ENCODE assay signal across 16 cellular contexts in the genomic region with DNA sequence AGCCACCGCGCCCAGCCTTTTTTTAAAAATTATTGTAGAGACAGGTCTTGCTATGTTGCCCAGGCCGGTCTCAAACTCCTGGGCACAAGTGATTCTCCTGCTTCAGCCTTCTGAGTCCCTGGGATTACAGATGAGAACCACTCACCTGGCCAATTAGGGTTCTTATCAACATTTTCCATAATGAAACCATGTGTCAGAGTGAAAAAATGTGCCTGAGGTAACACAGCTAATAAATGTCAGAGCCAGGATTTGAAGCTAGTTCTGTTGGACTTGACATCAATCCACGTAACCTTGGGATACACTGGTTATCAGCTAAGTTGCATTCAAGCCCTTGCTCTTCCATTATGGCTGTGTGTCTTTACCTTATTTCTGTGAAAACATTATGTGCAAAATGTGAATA. TPM values are rescaled to one million over a fixed set of nuclear protein-coding genes. Genes with fewer than 3 reads are reported as not detected.
DNase-seq lines count a peak whose midpoint lies in the region; ATAC-seq and TF ChIP-seq lines count a peak whose summit lies in the region.
"Had no signal": no experiment of that assay in that cellular context is flagged by ENCODE, and none has a peak within 500 bp of the region (broad histone marks: within the 10 kb centered on the region; RNA-seq: fewer than 3 reads in every experiment).

No MANE protein-coding gene starts in this region.

- H3K9me2 ChIP-seq in Karpas-422 (replicated peaks; ENCODE audit: insufficient read depth, low read length) (no peaks in the 10 kb centered on the region), PC-3 (replicated peaks; ENCODE audit: low read length) (no peaks in the 10 kb centered on the region)

- CTCF ChIA-PET in PC-3 (lab: Charles Lee) = interaction anchor here (1.0 kb wide), 1 partner anchor 221 kb away, joined by 3 read pairs; no protein-coding TSS in a partner anchor

- H3K27ac ChIP-seq in Karpas-422 (ENCODE audit: low read length) (no peak overlapping the region), PC-3 (ENCODE audit: low read length) (no peak overlapping the region), epithelial cell of prostate (peak overlapping the region; percentile 57)
- H3K27ac ChIP-seq: A549, C4-2B had no signal

- peaks cover 7% of the 10 kb centered on the region for H3F3A ChIP-seq in PC-3 (ENCODE audit: low read length, unreplicated experiment)

- H3K79me2 ChIP-seq in Karpas-422 (ENCODE audit: low read length) (no peaks in the 10 kb centered on the region), PC-3 (ENCODE audit: low read length) (no peaks in the 10 kb centered on the region)

- ATAC-seq in PC-3 = no peak
- ATAC-seq: A549, GM23338, HepG2 had no signal

- no peaks in the 10 kb centered on the region for H4K20me1 ChIP-seq in Karpas-422 (ENCODE audit: insufficient read depth, low read depth, low read length)
- no peaks in the 10 kb centered on the region for H4K20me1 ChIP-seq in PC-3 (ENCODE audit: low read length)

- no peak overlapping the region for H2AFZ ChIP-seq in Karpas-422 (ENCODE audit: low read length)
- no peak overlapping the region for H2AFZ ChIP-seq in PC-3 (ENCODE audit: low read length)
- H2AFZ ChIP-seq: GM23338 had no signal

- POLR2A ChIA-PET in PC-3 (lab: Charles Lee; ENCODE audit: unreplicated experiment) = no interaction called here

- H3K4me2 ChIP-seq in Karpas-422 (ENCODE audit: low read depth, low read length, poor library complexity, severe bottlenecking) (no peak overlapping the region), PC-3 (ENCODE audit: low read length) (peak overlapping the region; percentile 63)
- H3K4me2 ChIP-seq: GM23338 had no signal

- peaks cover 8% of the 10 kb centered on the region for H3K4me1 ChIP-seq in Karpas-422 (ENCODE audit: low read length)
- peaks cover 39% of the 10 kb centered on the region for H3K4me1 ChIP-seq in PC-3 (ENCODE audit: insufficient read depth, low read length)

- no peaks in the 10 kb centered on the region for H3K9me3 ChIP-seq in Karpas-422 (ENCODE audit: low read length)
- no peaks in the 10 kb centered on the region for H3K9me3 ChIP-seq in PC-3 (ENCODE audit: low read length)
- H3K9me3 ChIP-seq: A549, BE2C had no signal

- H3K9ac ChIP-seq in Karpas-422 (ENCODE audit: low read length) = no peak overlapping the region
- no peak overlapping the region for H3K9ac ChIP-seq in PC-3 (ENCODE audit: low read length)

- no TSS peak for BruUV-seq in PC-3 (replicated peaks; lab: Mats Ljungman, UMichigan)

- H3K36me3 ChIP-seq in Karpas-422 (ENCODE audit: insufficient read depth, low read length) (no peaks in the 10 kb centered on the region), PC-3 (ENCODE audit: low read depth, low read length) (no peaks in the 10 kb centered on the region)
- H3K36me3 ChIP-seq: BE2C had no signal

- intact Hi-C loops in PC-3 (cut with micrococcal nuclease) = loop anchor here (2.0 to 10.0 kb wide), 2 partner anchors 59 to 155 kb away; partner anchors contain the start of genes BAHD1 and CCDC9B
- intact Hi-C loops in head of caudate nucleus (cut with DNase I) = no loop called here

- peak; percentile 25 for DNase-seq in Karpas-422
- DNase-seq in PC-3 = peak; percentile 54
- DNase-seq in epithelial cell of prostate (ENCODE audit: low read depth, low spot score) = no peak
- DNase-seq in head of caudate nucleus = no peak
- DNase-seq in activated naive CD4-positive, alpha-beta T cell treated with anti-CD3 and anti-CD28 coated beads, Interleukin-2, amount 50 U/mL, for 16 hours = no peak
- no peak for DNase-seq in KG1 (lab: John Stamatoyannopoulos, UW)
- no peak for DNase-seq in HPDE6-E6E7 (ENCODE audit: extremely low spot score)
- DNase-seq: BE2C; CD4-positive, alpha-beta memory T cell; DMS79; EL; H7 had no signal

- no peak overlapping the region for H3K4me3 ChIP-seq in Karpas-422 (ENCODE audit: low read length)
- no peak overlapping the region for H3K4me3 ChIP-seq in PC-3 (ENCODE audit: low read length)
- H3K4me3 ChIP-seq: A549, GM23338 had no signal

- no peak for TF ChIP-seq CTCF in PC-3 (conservative IDR thresholded peaks at IDR 0.05; ENCODE audit: low read depth, low read length)

- H3K27me3 ChIP-seq in Karpas-422 (ENCODE audit: low read length) = no peaks in the 10 kb centered on the region
- H3K27me3 ChIP-seq in PC-3 (ENCODE audit: low read length) = no peaks in the 10 kb centered on the region
- H3K27me3 ChIP-seq: BE2C had no signal

RNA-seq across cellular contexts. Expression of gene CHST14, which starts 29.1 kb away (rescaled TPM):
- 8.4 and 11.6 TPM in 2 replicates for total RNA-seq in Karpas-422 (2014; rRNA removed; shearing (Covaris generic); ENCODE audit: low replicate concordance)
- total RNA-seq in PC-3 (2014; rRNA removed) = 12.2 and 13.0 TPM in 2 replicates

RNA-seq across cellular contexts. Expression of gene BAHD1, which starts 59.2 kb away (rescaled TPM):
- 10.3 and 15.4 TPM in 2 replicates for total RNA-seq in Karpas-422 (2014; rRNA removed; shearing (Covaris generic); ENCODE audit: low replicate concordance)
- total RNA-seq in PC-3 (2014; rRNA removed) = 18.8 and 19.9 TPM in 2 replicates

Comparison
In these comparisons a context has a peak if more than half of its experiments do, and no peak if none do; other contexts are left out.
1. DNase-seq: peak in Karpas-422 (single experiment) and PC-3 (single experiment); none in epithelial cell of prostate (single experiment), head of caudate nucleus (0 of 42), activated naive CD4-positive, alpha-beta T cell treated with anti-CD3 and anti-CD28 coated beads, Interleukin-2, amount 50 U/mL, for 16 hours (single experiment), KG1 (single experiment) and HPDE6-E6E7 (single experiment).